Comparison of ENCODE assay signal across 1 cellular context in the genomic region with DNA sequence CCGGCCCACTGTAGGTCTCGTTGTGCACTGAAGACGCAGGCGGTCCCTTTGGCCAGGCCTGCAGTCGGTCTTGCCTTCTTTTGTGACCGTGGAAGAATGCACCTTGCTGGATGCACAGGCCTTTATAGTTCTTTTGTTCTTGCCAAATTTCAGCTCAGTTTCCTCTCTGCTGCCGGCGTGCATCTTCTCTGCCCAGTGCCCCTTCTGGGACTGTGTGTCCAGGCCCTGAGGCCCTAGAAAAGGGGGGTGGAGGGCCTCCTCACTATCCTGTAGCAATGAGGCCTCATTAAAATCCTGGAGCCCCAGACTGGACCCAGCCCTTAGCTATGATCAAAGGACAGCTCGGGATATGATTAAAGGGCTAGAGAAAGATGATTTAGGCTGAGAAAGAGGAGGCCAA.
TF ChIP-seq lines count a peak whose summit lies in the region.

No MANE protein-coding gene starts in this region.

TF ChIP-seq in SK-N-SH treated with all-trans-retinoic acid at 6 μM for 48 hours, 23 proteins besides CTCF, POLR2A, EP300 and RAD21 (continued from another document):
- TF ChIP-seq, protein P1, sequence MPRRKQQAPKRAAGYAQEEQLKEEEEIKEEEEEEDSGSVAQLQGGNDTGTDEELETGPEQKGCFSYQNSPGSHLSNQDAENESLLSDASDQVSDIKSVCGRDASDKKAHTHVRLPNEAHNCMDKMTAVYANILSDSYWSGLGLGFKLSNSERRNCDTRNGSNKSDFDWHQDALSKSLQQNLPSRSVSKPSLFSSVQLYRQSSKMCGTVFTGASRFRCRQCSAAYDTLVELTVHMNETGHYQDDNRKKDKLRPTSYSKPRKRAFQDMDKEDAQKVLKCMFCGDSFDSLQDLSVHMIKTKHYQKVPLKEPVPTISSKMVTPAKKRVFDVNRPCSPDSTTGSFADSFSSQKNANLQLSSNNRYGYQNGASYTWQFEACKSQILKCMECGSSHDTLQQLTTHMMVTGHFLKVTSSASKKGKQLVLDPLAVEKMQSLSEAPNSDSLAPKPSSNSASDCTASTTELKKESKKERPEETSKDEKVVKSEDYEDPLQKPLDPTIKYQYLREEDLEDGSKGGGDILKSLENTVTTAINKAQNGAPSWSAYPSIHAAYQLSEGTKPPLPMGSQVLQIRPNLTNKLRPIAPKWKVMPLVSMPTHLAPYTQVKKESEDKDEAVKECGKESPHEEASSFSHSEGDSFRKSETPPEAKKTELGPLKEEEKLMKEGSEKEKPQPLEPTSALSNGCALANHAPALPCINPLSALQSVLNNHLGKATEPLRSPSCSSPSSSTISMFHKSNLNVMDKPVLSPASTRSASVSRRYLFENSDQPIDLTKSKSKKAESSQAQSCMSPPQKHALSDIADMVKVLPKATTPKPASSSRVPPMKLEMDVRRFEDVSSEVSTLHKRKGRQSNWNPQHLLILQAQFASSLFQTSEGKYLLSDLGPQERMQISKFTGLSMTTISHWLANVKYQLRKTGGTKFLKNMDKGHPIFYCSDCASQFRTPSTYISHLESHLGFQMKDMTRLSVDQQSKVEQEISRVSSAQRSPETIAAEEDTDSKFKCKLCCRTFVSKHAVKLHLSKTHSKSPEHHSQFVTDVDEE (CRISPR knock-in tag; IDR thresholded peaks at IDR 0.05) = no peak
- TF ChIP-seq OSR1 (CRISPR knock-in tag; IDR thresholded peaks at IDR 0.05) = no peak
- TF ChIP-seq RARB (CRISPR knock-in tag; IDR thresholded peaks at IDR 0.05) = no peak
- no peak for TF ChIP-seq GLIS3 (CRISPR knock-in tag; IDR thresholded peaks at IDR 0.05)
- no peak for TF ChIP-seq ZC3H10 (CRISPR knock-in tag; IDR thresholded peaks at IDR 0.05)
- TF ChIP-seq ZFP30 (CRISPR knock-in tag; IDR thresholded peaks at IDR 0.05) = no peak
- TF ChIP-seq BACH2 (CRISPR knock-in tag; IDR thresholded peaks at IDR 0.05; ENCODE audit: borderline replicate concordance) = no peak
- TF ChIP-seq, protein P2, sequence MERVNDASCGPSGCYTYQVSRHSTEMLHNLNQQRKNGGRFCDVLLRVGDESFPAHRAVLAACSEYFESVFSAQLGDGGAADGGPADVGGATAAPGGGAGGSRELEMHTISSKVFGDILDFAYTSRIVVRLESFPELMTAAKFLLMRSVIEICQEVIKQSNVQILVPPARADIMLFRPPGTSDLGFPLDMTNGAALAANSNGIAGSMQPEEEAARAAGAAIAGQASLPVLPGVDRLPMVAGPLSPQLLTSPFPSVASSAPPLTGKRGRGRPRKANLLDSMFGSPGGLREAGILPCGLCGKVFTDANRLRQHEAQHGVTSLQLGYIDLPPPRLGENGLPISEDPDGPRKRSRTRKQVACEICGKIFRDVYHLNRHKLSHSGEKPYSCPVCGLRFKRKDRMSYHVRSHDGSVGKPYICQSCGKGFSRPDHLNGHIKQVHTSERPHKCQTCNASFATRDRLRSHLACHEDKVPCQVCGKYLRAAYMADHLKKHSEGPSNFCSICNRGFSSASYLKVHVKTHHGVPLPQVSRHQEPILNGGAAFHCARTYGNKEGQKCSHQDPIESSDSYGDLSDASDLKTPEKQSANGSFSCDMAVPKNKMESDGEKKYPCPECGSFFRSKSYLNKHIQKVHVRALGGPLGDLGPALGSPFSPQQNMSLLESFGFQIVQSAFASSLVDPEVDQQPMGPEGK (CRISPR knock-in tag; IDR thresholded peaks at IDR 0.05; ENCODE audit: borderline replicate concordance) = no peak
- no peak for TF ChIP-seq ZFP3 (CRISPR knock-in tag; IDR thresholded peaks at IDR 0.05)
- no peak for TF ChIP-seq PPARA (CRISPR knock-in tag; IDR thresholded peaks at IDR 0.05; ENCODE audit: borderline replicate concordance)
- no peak for TF ChIP-seq TOX (CRISPR knock-in tag; IDR thresholded peaks at IDR 0.05; ENCODE audit: borderline replicate concordance)
- TF ChIP-seq ZNF8 (CRISPR knock-in tag; IDR thresholded peaks at IDR 0.05) = no peak
- no peak for TF ChIP-seq CSDC2 (CRISPR knock-in tag; IDR thresholded peaks at IDR 0.05)
- TF ChIP-seq SNAI2 (CRISPR knock-in tag; IDR thresholded peaks at IDR 0.05) = no peak
- TF ChIP-seq, protein P3, sequence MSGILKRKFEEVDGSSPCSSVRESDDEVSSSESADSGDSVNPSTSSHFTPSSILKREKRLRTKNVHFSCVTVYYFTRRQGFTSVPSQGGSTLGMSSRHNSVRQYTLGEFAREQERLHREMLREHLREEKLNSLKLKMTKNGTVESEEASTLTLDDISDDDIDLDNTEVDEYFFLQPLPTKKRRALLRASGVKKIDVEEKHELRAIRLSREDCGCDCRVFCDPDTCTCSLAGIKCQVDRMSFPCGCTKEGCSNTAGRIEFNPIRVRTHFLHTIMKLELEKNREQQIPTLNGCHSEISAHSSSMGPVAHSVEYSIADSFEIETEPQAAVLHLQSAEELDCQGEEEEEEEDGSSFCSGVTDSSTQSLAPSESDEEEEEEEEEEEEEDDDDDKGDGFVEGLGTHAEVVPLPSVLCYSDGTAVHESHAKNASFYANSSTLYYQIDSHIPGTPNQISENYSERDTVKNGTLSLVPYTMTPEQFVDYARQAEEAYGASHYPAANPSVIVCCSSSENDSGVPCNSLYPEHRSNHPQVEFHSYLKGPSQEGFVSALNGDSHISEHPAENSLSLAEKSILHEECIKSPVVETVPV (CRISPR knock-in tag; IDR thresholded peaks at IDR 0.05) = no peak
